Comparison of ENCODE assay signal across 8 cellular contexts in genomic region chr19:2887391-2887914, GRCh38. TPM values are rescaled to one million over a fixed set of nuclear protein-coding genes. Genes with fewer than 3 reads are reported as not detected.
DNase-seq lines count a peak whose midpoint lies in the region; ATAC-seq, FAIRE-seq and TF ChIP-seq lines count a peak whose summit lies in the region.

No MANE protein-coding gene starts in this region.

- TF ChIP-seq POLR2A in testis (IDR thresholded peaks at IDR 0.05): no peak

- H3K4me3 ChIP-seq in kidney (ENCODE audit: low read length in 2 of 2) (no peak overlapping the region), testis (no peak overlapping the region)

- H3K4me1 ChIP-seq in kidney (ENCODE audit: control insufficient read depth in 1 of 2, insufficient read depth in 1 of 2, low read depth in 1 of 2, low read length in 2 of 2) (peaks cover 0 to 3% of the 10 kb centered on the region in 2 donors), testis (peaks cover 8% of the 10 kb centered on the region)

- H3K9ac ChIP-seq in kidney (ENCODE audit: low read length in 2 of 2): no peak overlapping the region

- H3K36me3 ChIP-seq in kidney (ENCODE audit: control insufficient read depth in 1 of 2, insufficient read depth in 2 of 2, low read length in 2 of 2) (no peaks in the 10 kb centered on the region), testis (ENCODE audit: low read depth, missing control alignments) (no peaks in the 10 kb centered on the region)

- DNase-seq in DMS79 treated with DMSO at 0.1 percent for 48 hours (lab: John Stamatoyannopoulos, UW) (peak; percentile 61), HTR-8/SVneo (ENCODE audit: insufficient read length, low spot score) (peak; percentile 60), NCI-H82 (lab: John Stamatoyannopoulos, UW) (peak; percentile 76), brain pericyte (ENCODE audit: low read depth, low spot score) (peak; percentile 20), kidney (no peak), testis (peak; percentile 32)
- no peak for DNase-seq in activated CD4-positive, alpha-beta T cell treated with anti-CD3 and anti-CD28 coated beads, Interleukin-2, amount 50 U/mL, for 1 hour

- no peaks in the 10 kb centered on the region for H3K27me3 ChIP-seq in testis

- TF ChIP-seq CTCF in kidney (IDR thresholded peaks at IDR 0.05; ENCODE audit: borderline replicate concordance, extremely low read depth, insufficient read depth) (peak; percentile 58), testis (IDR thresholded peaks at IDR 0.05) (peak; percentile 40 to 66 (median 63))

- H3K27ac ChIP-seq in kidney (ENCODE audit: low read depth in 2 of 2, low read length in 2 of 2): no peak overlapping the region
- peak overlapping the region in 1 of 2 donors; percentile 43 for H3K27ac ChIP-seq in testis

- intact Hi-C loops in kidney (cut with DNase I) (no loop called here), testis (cut with DNase I; ENCODE audit: low total_unique reads) (loop anchor here (10.0 kb wide), 1 partner anchor 243 kb away; no protein-coding TSS in a partner anchor)

- 15 to 22% methylated on average over 9 of the region's 9 CpGs for WGBS in testis, 2 donors

- ATAC-seq in HG02852 (IDR thresholded peaks at IDR 0.05; ENCODE audit: unreplicated experiment): no peak

- no peaks in the 10 kb centered on the region for H3K9me3 ChIP-seq in kidney (ENCODE audit: control insufficient read depth in 1 of 2, low read length in 2 of 2)
- no peaks in the 10 kb centered on the region for H3K9me3 ChIP-seq in testis

- peak; percentile 59 for FAIRE-seq in HTR-8/SVneo (lab: Jason Lieb, UNC)
- peak; percentile 3 for FAIRE-seq in kidney (lab: Jason Lieb, UNC)

RNA-seq across cellular contexts. Expression of gene ZNF57, which starts 13.3 kb away (rescaled TPM):
- total RNA-seq in kidney: 6.1 TPM
- polyA plus RNA-seq in kidney (ENCODE audit: insufficient read depth, low read depth, low replicate concordance): 6.2 TPM
- total RNA-seq in testis: 10 to 100 TPM; 21.9 to 27.0 TPM
- 26.4 TPM for polyA plus RNA-seq in testis (ENCODE audit: insufficient read depth, low read depth, low replicate concordance)

RNA-seq across cellular contexts. Expression of gene ZNF556, which starts 20.3 kb away (rescaled TPM):
- total RNA-seq in kidney (0.76 TPM), testis (1 to 10 TPM; 2.3 to 2.4 TPM)
- polyA plus RNA-seq in kidney (ENCODE audit: insufficient read depth, low read depth, low replicate concordance) (0.56 TPM), testis (ENCODE audit: insufficient read depth, low read depth, low replicate concordance) (1.9 TPM)

RNA-seq across cellular contexts. Expression of gene ZNF555, which starts 46.2 kb away (rescaled TPM):
- total RNA-seq in kidney (9.8 TPM), testis (1 to 10 TPM; 7.1 to 8.5 TPM)
- polyA plus RNA-seq in kidney (ENCODE audit: insufficient read depth, low read depth, low replicate concordance) (3.9 TPM), testis (ENCODE audit: insufficient read depth, low read depth, low replicate concordance) (7.2 TPM)

RNA-seq across cellular contexts. Expression of gene ZNF77, which starts 57.3 kb away (rescaled TPM):
- total RNA-seq in kidney (5.1 TPM), testis (10 to 100 TPM in 1 of 2 donors, 1 to 10 TPM in 1; 4.8 to 10.7 TPM)
- polyA plus RNA-seq in kidney (ENCODE audit: insufficient read depth, low read depth, low replicate concordance) (2.4 TPM), testis (ENCODE audit: insufficient read depth, low read depth, low replicate concordance) (5.6 TPM)

Comparison
In these comparisons a context has a peak if more than half of its experiments do, and no peak if none do; other contexts are left out.
1. DNase-seq: peak in DMS79 treated with DMSO at 0.1 percent for 48 hours (single experiment), HTR-8/SVneo (single experiment), NCI-H82 (single experiment), brain pericyte (single experiment) and testis (single experiment); none in kidney (single experiment) and activated CD4-positive, alpha-beta T cell treated with anti-CD3 and anti-CD28 coated beads, Interleukin-2, amount 50 U/mL, for 1 hour (single experiment).